7 cellular contexts compared by ENCODE assay signal in the genomic region with DNA sequence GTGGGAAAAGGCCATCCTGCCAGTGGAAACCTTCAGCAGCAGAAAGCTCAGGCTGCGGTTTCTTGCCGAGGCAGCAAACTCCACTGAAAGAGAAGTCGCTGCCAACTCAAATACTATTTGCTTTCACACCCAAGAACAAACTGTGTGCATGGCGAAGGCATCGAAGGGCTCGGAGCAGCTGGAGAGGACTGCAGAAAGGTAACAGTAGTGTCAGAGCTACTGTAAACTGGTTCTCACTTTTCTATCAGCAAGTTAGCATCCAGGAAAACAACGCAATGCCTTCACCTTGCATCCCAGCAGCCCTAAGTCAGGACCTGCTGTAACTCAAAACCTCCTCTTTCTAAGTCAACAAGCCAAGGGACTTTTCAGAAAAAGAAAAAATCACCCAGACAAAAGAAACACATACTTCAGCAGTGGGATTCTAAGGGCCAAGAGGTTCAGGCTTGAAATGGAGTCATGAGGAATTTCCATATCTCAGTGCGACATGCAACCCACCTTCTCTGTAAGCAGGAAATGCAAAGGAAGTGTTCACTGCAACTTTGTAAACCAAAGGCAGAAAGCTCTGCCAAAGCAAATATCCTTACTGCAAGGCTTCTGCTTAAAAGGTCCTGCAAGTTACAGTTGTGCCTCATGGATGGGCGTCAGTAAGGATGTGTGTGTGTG.
A peak's percentile ranks its signal among the peaks of the same experiment; 100 is the strongest.
DNase-seq lines count a peak whose midpoint lies in the region; TF ChIP-seq lines count a peak whose summit lies in the region.

No MANE protein-coding gene starts in this region.

- H3K27me3 ChIP-seq in duodenal mucosa (ENCODE audit: control insufficient read depth in 1 of 2, insufficient read depth in 2 of 2, low read length in 2 of 2) (no peaks in the 10 kb centered on the region), SK-N-SH (ENCODE audit: insufficient read depth) (no peaks in the 10 kb centered on the region)

- H4K20me1 ChIP-seq in SK-N-SH (ENCODE audit: insufficient read depth) = no peaks in the 10 kb centered on the region

- no peak for TF ChIP-seq CTCF in mesothelial cell of epicardium (IDR thresholded peaks at IDR 0.05; ENCODE audit: unreplicated experiment)
- TF ChIP-seq CTCF in SK-N-SH (IDR thresholded peaks at IDR 0.05) = no peak

- H3K4me3 ChIP-seq in duodenal mucosa (ENCODE audit: low read depth in 1 of 2, low read length in 2 of 2) (peak overlapping the region; percentile 3 to 27), SK-N-SH (ENCODE audit: low read depth in 2 of 2, low read length in 1 of 2) (no peak overlapping the region)

- peaks cover 16 to 31% of the 10 kb centered on the region in 2 donors for H3K4me1 ChIP-seq in duodenal mucosa (ENCODE audit: control insufficient read depth in 1 of 2, insufficient read depth in 2 of 2, low read length in 2 of 2)
- no peaks in the 10 kb centered on the region; a peak in 3 of 4 replicates for H3K4me1 ChIP-seq in SK-N-SH (ENCODE audit: control insufficient read depth in 1 of 2, insufficient read depth in 2 of 2, low read depth in 1 of 2, low read length in 1 of 2)

- H3K9me3 Mint-ChIP-seq in mesothelial cell of epicardium = peaks cover 3% of the 10 kb centered on the region

- peak; percentile 79 for DNase-seq in HT1080 (ENCODE audit: low read depth)
- DNase-seq in SHP77 (lab: John Stamatoyannopoulos, UW) = peak; percentile 46 to 60
- DNase-seq in mesothelial cell of epicardium (ENCODE audit: low spot score in 2 of 2, unreplicated experiment in 2 of 2) = no peak
- DNase-seq in NCI-H1436 (lab: John Stamatoyannopoulos, UW) = no peak
- DNase-seq in T-helper 9 cell = no peak
- DNase-seq in SK-N-SH = no peak

- 82% methylated on average over 9 of the region's 9 CpGs for WGBS in SK-N-SH (ENCODE audit: low lambda C conversion rate)

- H3K9me3 ChIP-seq in duodenal mucosa (ENCODE audit: control insufficient read depth in 1 of 2, low read length in 2 of 2) (no peaks in the 10 kb centered on the region), SK-N-SH (no peaks in the 10 kb centered on the region)

- no peak overlapping the region for H3K27ac ChIP-seq in duodenal mucosa (ENCODE audit: low read depth, low read length)
- H3K27ac ChIP-seq in SK-N-SH (ENCODE audit: low read depth in 2 of 2, low read length in 1 of 2) = peak overlapping the region in 1 of 2 experiments; percentile 15; a peak in 1 of 4 replicates

- H3K36me3 ChIP-seq in duodenal mucosa (ENCODE audit: control insufficient read depth in 1 of 2, insufficient read depth in 2 of 2, low read length in 2 of 2) (no peaks in the 10 kb centered on the region), SK-N-SH (replicated peaks in 1 of 2; ENCODE audit: control insufficient read depth in 1 of 2, insufficient read depth in 2 of 2, low read length in 1 of 2) (no peaks in the 10 kb centered on the region)

- CTCF ChIA-PET in SK-N-SH (lab: Yijun Ruan, JAX) = interaction anchor here (0.6 to 0.9 kb wide), 2 partner anchors 21 to 383 kb away, joined by 3 read pairs; no protein-coding TSS in a partner anchor

- POLR2A ChIA-PET in SK-N-SH (lab: Yijun Ruan, JAX) = no interaction called here

- no peak overlapping the region for H3K4me2 ChIP-seq in SK-N-SH

- H3K9me2 ChIP-seq in SK-N-SH = no peaks in the 10 kb centered on the region

- peaks cover 48% of the 10 kb centered on the region for H3K4me1 Mint-ChIP-seq in mesothelial cell of epicardium

- peaks cover 90% of the 10 kb centered on the region for H3K79me2 ChIP-seq in SK-N-SH (ENCODE audit: insufficient read depth)

- peak overlapping the region; percentile 11 for H3K4me3 Mint-ChIP-seq in mesothelial cell of epicardium

- TF ChIP-seq EP300 in SK-N-SH (IDR thresholded peaks at IDR 0.05; ENCODE audit: borderline replicate concordance in 1 of 2, low read depth in 1 of 2, low read length in 1 of 2) = no peak

- H2AFZ ChIP-seq in SK-N-SH (ENCODE audit: low read depth) = no peak overlapping the region

- H3K36me3 Mint-ChIP-seq in mesothelial cell of epicardium = peaks cover 4% of the 10 kb centered on the region

- H3K9ac ChIP-seq in duodenal mucosa (ENCODE audit: low read depth in 1 of 2, low read length in 2 of 2) = peak overlapping the region in 1 of 2 donors; percentile 23
- H3K9ac ChIP-seq in SK-N-SH = no peak overlapping the region

- peaks cover under 1% of the 10 kb centered on the region for H3F3A ChIP-seq in SK-N-SH (replicated peaks; ENCODE audit: insufficient read depth)

- TF ChIP-seq RAD21 in SK-N-SH (IDR thresholded peaks at IDR 0.05; ENCODE audit: low read length) = no peak

- H3K27me3 Mint-ChIP-seq in mesothelial cell of epicardium (ENCODE audit: low read depth) = no peaks in the 10 kb centered on the region

- peak overlapping the region; percentile 84 for H3K27ac Mint-ChIP-seq in mesothelial cell of epicardium

TF ChIP-seq in SK-N-SH, 30 proteins besides CTCF, POLR2A, EP300 and RAD21:
- TF ChIP-seq CHD2 (IDR thresholded peaks at IDR 0.05; ENCODE audit: low read length, partially characterized antibody) = no peak
- TF ChIP-seq, protein P1, sequence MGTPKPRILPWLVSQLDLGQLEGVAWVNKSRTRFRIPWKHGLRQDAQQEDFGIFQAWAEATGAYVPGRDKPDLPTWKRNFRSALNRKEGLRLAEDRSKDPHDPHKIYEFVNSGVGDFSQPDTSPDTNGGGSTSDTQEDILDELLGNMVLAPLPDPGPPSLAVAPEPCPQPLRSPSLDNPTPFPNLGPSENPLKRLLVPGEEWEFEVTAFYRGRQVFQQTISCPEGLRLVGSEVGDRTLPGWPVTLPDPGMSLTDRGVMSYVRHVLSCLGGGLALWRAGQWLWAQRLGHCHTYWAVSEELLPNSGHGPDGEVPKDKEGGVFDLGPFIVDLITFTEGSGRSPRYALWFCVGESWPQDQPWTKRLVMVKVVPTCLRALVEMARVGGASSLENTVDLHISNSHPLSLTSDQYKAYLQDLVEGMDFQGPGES (IDR thresholded peaks at IDR 0.05; ENCODE audit: low read depth, low read length) = no peak
- no peak for TF ChIP-seq FOSL2 (IDR thresholded peaks at IDR 0.05; ENCODE audit: borderline replicate concordance, low read depth)
- TF ChIP-seq, protein P2, sequence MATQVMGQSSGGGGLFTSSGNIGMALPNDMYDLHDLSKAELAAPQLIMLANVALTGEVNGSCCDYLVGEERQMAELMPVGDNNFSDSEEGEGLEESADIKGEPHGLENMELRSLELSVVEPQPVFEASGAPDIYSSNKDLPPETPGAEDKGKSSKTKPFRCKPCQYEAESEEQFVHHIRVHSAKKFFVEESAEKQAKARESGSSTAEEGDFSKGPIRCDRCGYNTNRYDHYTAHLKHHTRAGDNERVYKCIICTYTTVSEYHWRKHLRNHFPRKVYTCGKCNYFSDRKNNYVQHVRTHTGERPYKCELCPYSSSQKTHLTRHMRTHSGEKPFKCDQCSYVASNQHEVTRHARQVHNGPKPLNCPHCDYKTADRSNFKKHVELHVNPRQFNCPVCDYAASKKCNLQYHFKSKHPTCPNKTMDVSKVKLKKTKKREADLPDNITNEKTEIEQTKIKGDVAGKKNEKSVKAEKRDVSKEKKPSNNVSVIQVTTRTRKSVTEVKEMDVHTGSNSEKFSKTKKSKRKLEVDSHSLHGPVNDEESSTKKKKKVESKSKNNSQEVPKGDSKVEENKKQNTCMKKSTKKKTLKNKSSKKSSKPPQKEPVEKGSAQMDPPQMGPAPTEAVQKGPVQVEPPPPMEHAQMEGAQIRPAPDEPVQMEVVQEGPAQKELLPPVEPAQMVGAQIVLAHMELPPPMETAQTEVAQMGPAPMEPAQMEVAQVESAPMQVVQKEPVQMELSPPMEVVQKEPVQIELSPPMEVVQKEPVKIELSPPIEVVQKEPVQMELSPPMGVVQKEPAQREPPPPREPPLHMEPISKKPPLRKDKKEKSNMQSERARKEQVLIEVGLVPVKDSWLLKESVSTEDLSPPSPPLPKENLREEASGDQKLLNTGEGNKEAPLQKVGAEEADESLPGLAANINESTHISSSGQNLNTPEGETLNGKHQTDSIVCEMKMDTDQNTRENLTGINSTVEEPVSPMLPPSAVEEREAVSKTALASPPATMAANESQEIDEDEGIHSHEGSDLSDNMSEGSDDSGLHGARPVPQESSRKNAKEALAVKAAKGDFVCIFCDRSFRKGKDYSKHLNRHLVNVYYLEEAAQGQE (IDR thresholded peaks at IDR 0.05; ENCODE audit: low read depth, low read length) = no peak
- TF ChIP-seq SMC3 (IDR thresholded peaks at IDR 0.05; ENCODE audit: low read depth, low read length) = no peak
- TF ChIP-seq TAF1 (IDR thresholded peaks at IDR 0.05; ENCODE audit: borderline replicate concordance, low read depth, low read length) = no peak
- TF ChIP-seq GABPA (IDR thresholded peaks at IDR 0.05; ENCODE audit: low read depth) = no peak
- no peak for TF ChIP-seq POLR2AphosphoS5 (IDR thresholded peaks at IDR 0.05; ENCODE audit: low read depth, low read length)
- TF ChIP-seq MXI1 (IDR thresholded peaks at IDR 0.05; ENCODE audit: low read depth, low read length) = no peak
- TF ChIP-seq FOXM1 (IDR thresholded peaks at IDR 0.05; ENCODE audit: low read depth) = no peak
- TF ChIP-seq RFX5 (IDR thresholded peaks at IDR 0.05; ENCODE audit: low read length) = no peak
- TF ChIP-seq NRF1 (IDR thresholded peaks at IDR 0.05; ENCODE audit: low read depth, low read length) = no peak
- TF ChIP-seq FOXJ3 (CRISPR knock-in tag; IDR thresholded peaks at IDR 0.05) = no peak
- TF ChIP-seq GATA2 (CRISPR knock-in tag; IDR thresholded peaks at IDR 0.05) = no peak
- TF ChIP-seq SIN3A (IDR thresholded peaks at IDR 0.05; ENCODE audit: borderline replicate concordance, low read depth, low read length) = no peak
- TF ChIP-seq, protein P3, sequence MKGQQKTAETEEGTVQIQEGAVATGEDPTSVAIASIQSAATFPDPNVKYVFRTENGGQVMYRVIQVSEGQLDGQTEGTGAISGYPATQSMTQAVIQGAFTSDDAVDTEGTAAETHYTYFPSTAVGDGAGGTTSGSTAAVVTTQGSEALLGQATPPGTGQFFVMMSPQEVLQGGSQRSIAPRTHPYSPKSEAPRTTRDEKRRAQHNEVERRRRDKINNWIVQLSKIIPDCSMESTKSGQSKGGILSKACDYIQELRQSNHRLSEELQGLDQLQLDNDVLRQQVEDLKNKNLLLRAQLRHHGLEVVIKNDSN (IDR thresholded peaks at IDR 0.05; ENCODE audit: borderline replicate concordance, low read depth) = no peak

Comparison
In these comparisons a context has a peak if more than half of its experiments do, and no peak if none do; other contexts are left out.
1. DNase-seq: peak in HT1080 (single experiment) and SHP77 (2 of 2); none in mesothelial cell of epicardium (0 of 2), NCI-H1436 (single experiment), T-helper 9 cell (single experiment) and SK-N-SH (single experiment).
2. H3K4me3 ChIP-seq: peak in duodenal mucosa (2 of 2); none in SK-N-SH (0 of 2).